Comparison of ENCODE assay signal across 20 cellular contexts in genomic region chr2:102350118-102350793, GRCh38. TPM values are rescaled to one million over a fixed set of nuclear protein-coding genes. Genes with fewer than 3 reads are reported as not detected.
A peak's percentile ranks its signal among the peaks of the same experiment; 100 is the strongest.
DNase-seq lines count a peak whose midpoint lies in the region; ATAC-seq and TF ChIP-seq lines count a peak whose summit lies in the region.
"Had no signal": no experiment of that assay in that cellular context is flagged by ENCODE, and none has a peak within 500 bp of the region (broad histone marks: within the 10 kb centered on the region; RNA-seq: fewer than 3 reads in every experiment).

No MANE protein-coding gene starts in this region.

- no peak overlapping the region for H2BK5ac ChIP-seq in H9 (ENCODE audit: insufficient read length, low read length)

- no peaks in the 10 kb centered on the region for H3K9me3 ChIP-seq in H9 (ENCODE audit: control insufficient read depth, low read depth, low read length)
- H3K9me3 ChIP-seq in colonic mucosa = no peaks in the 10 kb centered on the region
- H3K9me3 ChIP-seq: BLaER1 had no signal

- no peaks in the 10 kb centered on the region for H3K4me1 ChIP-seq in H9 (ENCODE audit: insufficient read depth, low read length)
- H3K4me1 ChIP-seq in colonic mucosa = peaks cover 1% of the 10 kb centered on the region

- no peaks in the 10 kb centered on the region for H3K9me3 Mint-ChIP-seq in activated CD8-positive, alpha-beta memory T cell treated with anti-CD3 and anti-CD28 coated beads, Interleukin-2, amount 10 ng/mL, durations not matched to agents 7 days and 5 days (ENCODE audit: low read depth)
- H3K9me3 Mint-ChIP-seq in activated naive CD8-positive, alpha-beta T cell treated with anti-CD3 and anti-CD28 coated beads, Interleukin-2, amount 10 ng/mL, durations not matched to agents 7 days and 5 days = no peaks in the 10 kb centered on the region
- no peaks in the 10 kb centered on the region for H3K9me3 Mint-ChIP-seq in natural killer cell treated with Interleukin-12 subunit alpha and Interleukin-12 subunit beta and Interleukin-15 and Interleukin-18, amount 100 ng/mL, for 72 hours
- no peaks in the 10 kb centered on the region for H3K9me3 Mint-ChIP-seq in H9

- no peak overlapping the region for H3K18ac ChIP-seq in H9 (ENCODE audit: insufficient read length, low read depth, low read length)

- DNase-seq in activated CD8-positive, alpha-beta memory T cell treated with anti-CD3 and anti-CD28 coated beads, Interleukin-2, amount 10 ng/mL, durations not matched to agents 7 days and 5 days = no peak
- DNase-seq in activated CD8-positive, alpha-beta memory T cell treated with anti-CD3 and anti-CD28 coated beads for 24 hours = no peak
- DNase-seq in NB4 (ENCODE audit: low read depth) = peak; percentile 43
- DNase-seq in activated naive CD8-positive, alpha-beta T cell treated with anti-CD3 and anti-CD28 coated beads, Interleukin-2, amount 10 ng/mL, durations not matched to agents 7 days and 5 days = no peak
- no peak for DNase-seq in natural killer cell treated with Interleukin-12 subunit alpha and Interleukin-12 subunit beta and Interleukin-15 and Interleukin-18, amount 100 ng/mL, for 72 hours (ENCODE audit: low spot score)
- DNase-seq in omental fat pad (ENCODE audit: low spot score) = no peak
- no peak for DNase-seq in H9
- DNase-seq in colonic mucosa = no peak
- DNase-seq: DMS 273 treated with DMSO at 0.1 percent for 48 hours, GOT3, KBM-7, NCI-H1105 treated with DMSO at 0.1 percent for 48 hours, NCI-H187 treated with DMSO at 0.1 percent for 48 hours, NCI-H524 had no signal

- no peak overlapping the region for H2BK120ac ChIP-seq in H9 (ENCODE audit: low read depth, low read length, poor library complexity, severe bottlenecking)

- no peak overlapping the region for H3K27ac Mint-ChIP-seq in activated CD8-positive, alpha-beta memory T cell treated with anti-CD3 and anti-CD28 coated beads, Interleukin-2, amount 10 ng/mL, durations not matched to agents 7 days and 5 days
- H3K27ac Mint-ChIP-seq in activated naive CD8-positive, alpha-beta T cell treated with anti-CD3 and anti-CD28 coated beads, Interleukin-2, amount 10 ng/mL, durations not matched to agents 7 days and 5 days = no peak overlapping the region
- H3K27ac Mint-ChIP-seq in natural killer cell treated with Interleukin-12 subunit alpha and Interleukin-12 subunit beta and Interleukin-15 and Interleukin-18, amount 100 ng/mL, for 72 hours = peak overlapping the region; percentile 1 to 3
- no peak overlapping the region for H3K27ac Mint-ChIP-seq in H9

- H3K4me3 Mint-ChIP-seq in activated CD8-positive, alpha-beta memory T cell treated with anti-CD3 and anti-CD28 coated beads, Interleukin-2, amount 10 ng/mL, durations not matched to agents 7 days and 5 days = no peak overlapping the region
- no peak overlapping the region for H3K4me3 Mint-ChIP-seq in activated naive CD8-positive, alpha-beta T cell treated with anti-CD3 and anti-CD28 coated beads, Interleukin-2, amount 10 ng/mL, durations not matched to agents 7 days and 5 days
- no peak overlapping the region for H3K4me3 Mint-ChIP-seq in natural killer cell treated with Interleukin-12 subunit alpha and Interleukin-12 subunit beta and Interleukin-15 and Interleukin-18, amount 100 ng/mL, for 72 hours
- no peak overlapping the region for H3K4me3 Mint-ChIP-seq in H9

- H3K56ac ChIP-seq in H9 (ENCODE audit: insufficient read length, low read depth, low read length) = no peak overlapping the region

- no peaks in the 10 kb centered on the region for H3K79me2 ChIP-seq in H9 (ENCODE audit: insufficient read depth, low read length)

- H3K27me3 ChIP-seq in H9 (ENCODE audit: insufficient read depth, low read length) (no peaks in the 10 kb centered on the region), colonic mucosa (no peaks in the 10 kb centered on the region)

- H3K27me3 Mint-ChIP-seq in activated CD8-positive, alpha-beta memory T cell treated with anti-CD3 and anti-CD28 coated beads, Interleukin-2, amount 10 ng/mL, durations not matched to agents 7 days and 5 days = peaks cover 15% of the 10 kb centered on the region
- no peaks in the 10 kb centered on the region for H3K27me3 Mint-ChIP-seq in activated naive CD8-positive, alpha-beta T cell treated with anti-CD3 and anti-CD28 coated beads, Interleukin-2, amount 10 ng/mL, durations not matched to agents 7 days and 5 days
- H3K27me3 Mint-ChIP-seq in natural killer cell treated with Interleukin-12 subunit alpha and Interleukin-12 subunit beta and Interleukin-15 and Interleukin-18, amount 100 ng/mL, for 72 hours = no peaks in the 10 kb centered on the region
- H3K27me3 Mint-ChIP-seq in H9 (ENCODE audit: low read depth) = peaks cover 18% of the 10 kb centered on the region

- H3K27ac ChIP-seq in H9 (ENCODE audit: insufficient read length, low read depth, low read length) = no peak overlapping the region
- no peak overlapping the region for H3K27ac ChIP-seq in colonic mucosa
- H3K27ac ChIP-seq: BLaER1, HL-60, SK-N-MC had no signal

- no peaks in the 10 kb centered on the region for H3K23me2 ChIP-seq in H9 (ENCODE audit: insufficient read length, low read depth, low read length, poor library complexity, severe bottlenecking)

- H3K36me3 Mint-ChIP-seq in activated CD8-positive, alpha-beta memory T cell treated with anti-CD3 and anti-CD28 coated beads, Interleukin-2, amount 10 ng/mL, durations not matched to agents 7 days and 5 days = peaks cover 2% of the 10 kb centered on the region
- peaks cover 2% of the 10 kb centered on the region for H3K36me3 Mint-ChIP-seq in activated naive CD8-positive, alpha-beta T cell treated with anti-CD3 and anti-CD28 coated beads, Interleukin-2, amount 10 ng/mL, durations not matched to agents 7 days and 5 days
- peaks cover 9% of the 10 kb centered on the region for H3K36me3 Mint-ChIP-seq in natural killer cell treated with Interleukin-12 subunit alpha and Interleukin-12 subunit beta and Interleukin-15 and Interleukin-18, amount 100 ng/mL, for 72 hours
- H3K36me3 Mint-ChIP-seq in H9 (ENCODE audit: insufficient read depth in 1 of 3, low read depth in 3 of 3) = no peaks in the 10 kb centered on the region

- intact Hi-C loops in colonic mucosa (cut with DNase I) = loop anchor here (5.0 kb wide), 1 partner anchor 98 kb away; no protein-coding TSS in a partner anchor

- POLR2A ChIA-PET in activated naive CD8-positive, alpha-beta T cell treated with anti-CD3 and anti-CD28 coated beads, Interleukin-2, amount 10 ng/mL, durations not matched to agents 7 days and 5 days (lab: Charles Lee) = interaction anchor here (0.7 kb wide), 1 partner anchor 50 kb away, joined by 3 read pairs; no protein-coding TSS in a partner anchor

- H3K4ac ChIP-seq in H9 (ENCODE audit: low read depth, low read length) = no peak overlapping the region

- no peak overlapping the region for H3T11ph ChIP-seq in H9 (ENCODE audit: low read length)

- WGBS in H9 (ENCODE audit: extremely low coverage, insufficient read length, low lambda C conversion rate) = no CpG with 5 or more reads among the region's 1 CpG

- no peaks in the 10 kb centered on the region for H4K20me1 ChIP-seq in H9 (ENCODE audit: control insufficient read depth, insufficient read depth, insufficient read length)
- H4K20me1 ChIP-seq: BLaER1 had no signal

- TF ChIP-seq CTCF in NB4 (IDR thresholded peaks at IDR 0.05; ENCODE audit: low read depth, low read length) (no peak), omental fat pad (IDR thresholded peaks at IDR 0.05) (no peak), H9 (conservative IDR thresholded peaks at IDR 0.05) (no peak), colonic mucosa (IDR thresholded peaks at IDR 0.05) (no peak)

- no peak overlapping the region for H2BK12ac ChIP-seq in H9 (ENCODE audit: insufficient read length, low read depth, low read length)

- no peak overlapping the region for H4K91ac ChIP-seq in H9 (ENCODE audit: insufficient read length, low read depth, low read length)

- H4K8ac ChIP-seq in H9 (replicated peaks; ENCODE audit: insufficient read length, low read depth, low read length) = no peak overlapping the region

- no peak overlapping the region for H2BK15ac ChIP-seq in H9 (ENCODE audit: low read depth, low read length)

- no peak overlapping the region for H2AK5ac ChIP-seq in H9 (ENCODE audit: insufficient read length, low read length)

- H3K9ac ChIP-seq in H9 (ENCODE audit: extremely low read depth, insufficient read length, low read length) = no peak overlapping the region
- no peak overlapping the region for H3K9ac ChIP-seq in colonic mucosa (ENCODE audit: low read depth in 2 of 2, low read length in 2 of 2)
- H3K9ac ChIP-seq: BLaER1 had no signal

- CTCF ChIA-PET in activated CD8-positive, alpha-beta memory T cell treated with anti-CD3 and anti-CD28 coated beads, Interleukin-2, amount 10 ng/mL, durations not matched to agents 7 days and 5 days (lab: Charles Lee) = interaction anchor here (0.6 to 3.3 kb wide), 8 partner anchors 49 to 330 kb away, joined by 3 to 20 read pairs (median 7); no protein-coding TSS in a partner anchor

- no peak overlapping the region for H2BK20ac ChIP-seq in H9 (ENCODE audit: low read depth, low read length, poor library complexity, severe bottlenecking)

- no peak overlapping the region for H2AFZ ChIP-seq in H9 (ENCODE audit: low read length)

- no peaks in the 10 kb centered on the region for H3K79me1 ChIP-seq in H9 (ENCODE audit: insufficient read depth, low read depth, low read length, poor library complexity, severe bottlenecking)

- peak; percentile 57 for ATAC-seq in activated CD8-positive, alpha-beta memory T cell treated with anti-CD3 and anti-CD28 coated beads, Interleukin-2, amount 10 ng/mL, durations not matched to agents 7 days and 5 days
- ATAC-seq in activated naive CD8-positive, alpha-beta T cell treated with anti-CD3 and anti-CD28 coated beads, Interleukin-2, amount 10 ng/mL, durations not matched to agents 7 days and 5 days (ENCODE audit: low read depth) = peak; percentile 49
- peak in 1 of 2 donors; percentile 46 for ATAC-seq in natural killer cell treated with Interleukin-12 subunit alpha and Interleukin-12 subunit beta and Interleukin-15 and Interleukin-18, amount 100 ng/mL, for 72 hours
- no peak for ATAC-seq in omental fat pad (ENCODE audit: low FRiP score)
- ATAC-seq: Panc1, Right ventricle myocardium inferior had no signal

- H3K4me3 ChIP-seq in NB4 (ENCODE audit: low read depth, low read length) (no peak overlapping the region), colonic mucosa (no peak overlapping the region)
- H3K4me3 ChIP-seq: BLaER1, SK-N-MC had no signal

- H4K5ac ChIP-seq in H9 (ENCODE audit: insufficient read length, low read depth, low read length) = no peak overlapping the region

- H3K4me2 ChIP-seq in H9 (ENCODE audit: insufficient read depth, insufficient read length, low read length) = no peak overlapping the region
- H3K4me2 ChIP-seq: BLaER1 had no signal

- no peak for TF ChIP-seq POLR2A in NB4 (IDR thresholded peaks at IDR 0.05; ENCODE audit: extremely low read depth, insufficient read length)

- no peak overlapping the region for H3K23ac ChIP-seq in H9 (ENCODE audit: insufficient read length, low read depth, low read length)

- peaks cover under 1% of the 10 kb centered on the region for H3K4me1 Mint-ChIP-seq in activated CD8-positive, alpha-beta memory T cell treated with anti-CD3 and anti-CD28 coated beads, Interleukin-2, amount 10 ng/mL, durations not matched to agents 7 days and 5 days
- peaks cover 20% of the 10 kb centered on the region for H3K4me1 Mint-ChIP-seq in activated naive CD8-positive, alpha-beta T cell treated with anti-CD3 and anti-CD28 coated beads, Interleukin-2, amount 10 ng/mL, durations not matched to agents 7 days and 5 days
- peaks cover 17 to 24% of the 10 kb centered on the region in 2 donors for H3K4me1 Mint-ChIP-seq in natural killer cell treated with Interleukin-12 subunit alpha and Interleukin-12 subunit beta and Interleukin-15 and Interleukin-18, amount 100 ng/mL, for 72 hours (ENCODE audit: low read depth in 2 of 2)
- 0 out of 4 replicates have a peak, but pooled peaks cover under 1% of the 10 kb centered on the region in 2 experiments for H3K4me1 Mint-ChIP-seq in H9

- H3K36me3 ChIP-seq in colonic mucosa = no peaks in the 10 kb centered on the region
- H3K36me3 ChIP-seq: BLaER1 had no signal

- no peak overlapping the region for H3K14ac ChIP-seq in H9 (ENCODE audit: insufficient read depth, low read length)

RNA-seq across cellular contexts. Expression of gene IL18R1, which starts 5.3 kb away (rescaled TPM):
- 10 to 100 TPM; 19.8 to 25.9 TPM for total RNA-seq in activated CD8-positive, alpha-beta memory T cell treated with anti-CD3 and anti-CD28 coated beads, Interleukin-2, amount 10 ng/mL, durations not matched to agents 7 days and 5 days
- total RNA-seq in activated naive CD8-positive, alpha-beta T cell treated with anti-CD3 and anti-CD28 coated beads, Interleukin-2, amount 10 ng/mL, durations not matched to agents 7 days and 5 days = 10 to 100 TPM; 37.3 to 40.3 TPM
- 100 to 1,000 TPM; 135 to 219 TPM for total RNA-seq in natural killer cell treated with Interleukin-12 subunit alpha and Interleukin-12 subunit beta and Interleukin-15 and Interleukin-18, amount 100 ng/mL, for 72 hours
- total RNA-seq in omental fat pad (10 to 100 TPM in 3 of 4 donors, 1 to 10 TPM in 1; 5.8 to 51.9 (median 24.4) TPM), H9 (2021) (not detected in 2 replicates), colonic mucosa (1 to 10 TPM; 1.1 to 3.0 TPM)
- total RNA-seq: M059J had no signal

RNA-seq across cellular contexts. Expression of gene IL1RL1, which starts 38.9 kb away (rescaled TPM):
- total RNA-seq in activated CD8-positive, alpha-beta memory T cell treated with anti-CD3 and anti-CD28 coated beads, Interleukin-2, amount 10 ng/mL, durations not matched to agents 7 days and 5 days = under 1 TPM; 0.09 to 0.41 TPM
- not detected for total RNA-seq in activated naive CD8-positive, alpha-beta T cell treated with anti-CD3 and anti-CD28 coated beads, Interleukin-2, amount 10 ng/mL, durations not matched to agents 7 days and 5 days
- total RNA-seq in natural killer cell treated with Interleukin-12 subunit alpha and Interleukin-12 subunit beta and Interleukin-15 and Interleukin-18, amount 100 ng/mL, for 72 hours = 10 to 100 TPM; 36.3 to 57.7 TPM
- 100 to 1,000 TPM in 1 of 4 donors, 10 to 100 TPM in 3; 48.1 to 307 (median 62.3) TPM for total RNA-seq in omental fat pad
- total RNA-seq in H9 (2021) = not detected in 2 replicates
- 1 to 10 TPM; 1.2 to 2.1 TPM for total RNA-seq in colonic mucosa
- total RNA-seq: M059J had no signal

Comparison
In these comparisons a context has a peak if more than half of its experiments do, and no peak if none do; other contexts are left out.
1. H3K27ac Mint-ChIP-seq: peak in natural killer cell treated with Interleukin-12 subunit alpha and Interleukin-12 subunit beta and Interleukin-15 and Interleukin-18, amount 100 ng/mL, for 72 hours (2 of 2); none in activated CD8-positive, alpha-beta memory T cell treated with anti-CD3 and anti-CD28 coated beads, Interleukin-2, amount 10 ng/mL, durations not matched to agents 7 days and 5 days (single experiment), activated naive CD8-positive, alpha-beta T cell treated with anti-CD3 and anti-CD28 coated beads, Interleukin-2, amount 10 ng/mL, durations not matched to agents 7 days and 5 days (single experiment) and H9 (0 of 3).
2. RNA of gene IL1RL1, which starts 38.9 kb away (total RNA-seq): 48.1 to 307 TPM in omental fat pad and 36.3 to 57.7 TPM in natural killer cell treated with Interleukin-12 subunit alpha and Interleukin-12 subunit beta and Interleukin-15 and Interleukin-18, amount 100 ng/mL, for 72 hours; 1.2 to 2.1 TPM in colonic mucosa, 0.09 to 0.41 TPM in activated CD8-positive, alpha-beta memory T cell treated with anti-CD3 and anti-CD28 coated beads, Interleukin-2, amount 10 ng/mL, durations not matched to agents 7 days and 5 days, not detected in activated naive CD8-positive, alpha-beta T cell treated with anti-CD3 and anti-CD28 coated beads, Interleukin-2, amount 10 ng/mL, durations not matched to agents 7 days and 5 days and not detected in H9; every median in the first group is over 10 times any median in the second.